ENCODE assay signal across 8 cellular contexts in the genomic region with DNA sequence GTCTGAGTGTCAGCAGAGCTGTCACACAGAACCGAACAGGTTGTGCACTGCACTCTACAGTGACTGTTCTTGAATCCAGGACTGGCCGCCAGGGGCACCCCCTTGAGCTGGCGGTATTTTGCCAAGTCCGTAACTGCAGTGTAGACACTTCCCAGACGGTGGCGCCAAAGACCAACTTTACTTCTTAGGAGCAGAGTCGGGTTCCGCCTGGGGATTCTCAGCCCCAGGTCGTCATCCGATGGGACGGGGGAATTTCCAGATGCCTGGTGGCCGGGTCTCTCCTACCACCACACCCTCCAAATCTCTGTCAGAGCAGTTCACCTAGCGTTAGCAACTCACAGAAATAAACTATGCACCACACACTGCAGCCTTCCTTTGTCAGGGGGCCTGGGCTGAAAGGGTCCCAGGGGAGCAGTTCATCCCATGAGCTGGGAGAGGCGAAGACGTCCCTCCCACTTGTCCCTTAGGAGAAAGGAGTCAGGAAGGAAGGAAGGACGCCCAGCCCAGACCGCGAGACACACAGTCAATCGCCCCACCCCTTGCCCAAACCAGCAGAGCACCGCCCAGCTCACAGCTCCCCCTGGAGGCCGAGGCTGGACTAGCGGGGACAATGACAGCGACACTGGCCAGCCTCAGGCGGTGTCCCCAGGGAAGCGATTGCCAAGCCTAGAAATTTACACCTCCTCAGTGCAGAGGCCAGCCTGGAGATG. TPM values are rescaled to one million over a fixed set of nuclear protein-coding genes. Genes with fewer than 3 reads are reported as not detected.
A peak's percentile ranks its signal among the peaks of the same experiment; 100 is the strongest.
DNase-seq lines count a peak whose midpoint lies in the region; ATAC-seq, FAIRE-seq and TF ChIP-seq lines count a peak whose summit lies in the region.

No MANE protein-coding gene starts in this region.

- H3K79me2 ChIP-seq in GM23338 (replicated peaks; ENCODE audit: insufficient read depth), result no peaks in the 10 kb centered on the region

- no peaks in the 10 kb centered on the region for H3K36me3 Mint-ChIP-seq in GM23338 (ENCODE audit: low read depth)
- H3K36me3 Mint-ChIP-seq in naive thymus-derived CD8-positive, alpha-beta T cell, result no peaks in the 10 kb centered on the region
- H3K36me3 Mint-ChIP-seq in stimulated activated naive B cell treated with anti-CD40 and anti-IgM and Interleukin-4, amounts not matched to agents 10 μg/mL and 1 μg/mL and 100 μg/mL, for 72 hours, result peaks cover 46 to 57% of the 10 kb centered on the region in 2 donors

- H3F3A ChIP-seq in GM23338 (replicated peaks; ENCODE audit: low read depth), result no peaks in the 10 kb centered on the region

- peaks cover 2% of the 10 kb centered on the region; the same call in 1 of the 2 replicates for H3K4me1 ChIP-seq in GM23338 (ENCODE audit: insufficient read depth)

- peaks cover 64% of the 10 kb centered on the region for H3K27me3 Mint-ChIP-seq in GM23338 (ENCODE audit: insufficient read depth, low read depth, poor library complexity)
- H3K27me3 Mint-ChIP-seq in naive thymus-derived CD8-positive, alpha-beta T cell, result no peaks in the 10 kb centered on the region
- H3K27me3 Mint-ChIP-seq in stimulated activated naive B cell treated with anti-CD40 and anti-IgM and Interleukin-4, amounts not matched to agents 10 μg/mL and 1 μg/mL and 100 μg/mL, for 72 hours, result no peaks in the 10 kb centered on the region

- peak overlapping the region; percentile 83 for H3K4me2 ChIP-seq in GM23338

- H3K9me2 ChIP-seq in GM23338 (ENCODE audit: insufficient read depth), result no peaks in the 10 kb centered on the region

- DNase-seq in EH (ENCODE audit: low read depth) (peak; percentile 96), GM23338 (ENCODE audit: low spot score) (peak; percentile 99), Kasumi-1 (lab: John Stamatoyannopoulos, UW) (peak; percentile 93 to 97), RCC 7860 (ENCODE audit: low spot score) (peak; percentile 93), fibroblast of mammary gland (ENCODE audit: low read depth) (peak; percentile 96)
- DNase-seq in activated T-helper 1 cell treated with anti-CD3 and anti-CD28 coated beads, Interleukin-2, amount 50 U/mL, for 16 hours (ENCODE audit: low read depth in 1 of 2, low spot score in 1 of 2), result peak; percentile 93 to 95
- peak; percentile 90 to 98 (median 94) for DNase-seq in naive thymus-derived CD8-positive, alpha-beta T cell
- DNase-seq in stimulated activated naive B cell treated with anti-CD40 and anti-IgM and Interleukin-4, amounts not matched to agents 10 μg/mL and 1 μg/mL and 100 μg/mL, for 72 hours, result peak; percentile 96

- H2AFZ ChIP-seq in GM23338, result peak overlapping the region; percentile 77

- H3K27ac Mint-ChIP-seq in GM23338, result peak overlapping the region; percentile 95
- peak overlapping the region; percentile 84 to 99 (median 97) for H3K27ac Mint-ChIP-seq in naive thymus-derived CD8-positive, alpha-beta T cell
- peak overlapping the region; percentile 98 for H3K27ac Mint-ChIP-seq in stimulated activated naive B cell treated with anti-CD40 and anti-IgM and Interleukin-4, amounts not matched to agents 10 μg/mL and 1 μg/mL and 100 μg/mL, for 72 hours

- H3K4me3 Mint-ChIP-seq in GM23338, result peak overlapping the region; percentile 75
- H3K4me3 Mint-ChIP-seq in naive thymus-derived CD8-positive, alpha-beta T cell, result peak overlapping the region; percentile 86 to 96 (median 92)
- peak overlapping the region; percentile 90 to 94 for H3K4me3 Mint-ChIP-seq in stimulated activated naive B cell treated with anti-CD40 and anti-IgM and Interleukin-4, amounts not matched to agents 10 μg/mL and 1 μg/mL and 100 μg/mL, for 72 hours

- H3K9me3 Mint-ChIP-seq in GM23338, result no peaks in the 10 kb centered on the region; the same call in 2 of the 3 replicates
- no peaks in the 10 kb centered on the region for H3K9me3 Mint-ChIP-seq in naive thymus-derived CD8-positive, alpha-beta T cell
- no peaks in the 10 kb centered on the region for H3K9me3 Mint-ChIP-seq in stimulated activated naive B cell treated with anti-CD40 and anti-IgM and Interleukin-4, amounts not matched to agents 10 μg/mL and 1 μg/mL and 100 μg/mL, for 72 hours

- ATAC-seq in GM23338, result peak; percentile 84
- ATAC-seq in naive thymus-derived CD8-positive, alpha-beta T cell, result peak; percentile 88 to 90
- ATAC-seq in stimulated activated naive B cell treated with anti-CD40 and anti-IgM and Interleukin-4, amounts not matched to agents 10 μg/mL and 1 μg/mL and 100 μg/mL, for 72 hours (replicated peaks), result peak; percentile 70 to 77

- H3K4me1 Mint-ChIP-seq in GM23338, result no peaks in the 10 kb centered on the region; the same call in 1 of the 3 replicates
- peaks cover 22 to 52% (median 46%) of the 10 kb centered on the region in 4 donors for H3K4me1 Mint-ChIP-seq in naive thymus-derived CD8-positive, alpha-beta T cell
- H3K4me1 Mint-ChIP-seq in stimulated activated naive B cell treated with anti-CD40 and anti-IgM and Interleukin-4, amounts not matched to agents 10 μg/mL and 1 μg/mL and 100 μg/mL, for 72 hours, result peaks cover 63 to 85% of the 10 kb centered on the region in 2 donors

- no peaks in the 10 kb centered on the region for H4K20me1 ChIP-seq in GM23338 (replicated peaks; ENCODE audit: insufficient read depth)

- H3K27ac ChIP-seq in GM23338 (ENCODE audit: low read depth), result peak overlapping the region; percentile 78; the same call in 1 of the 2 replicates

- no peaks in the 10 kb centered on the region for H3K36me3 ChIP-seq in GM23338 (ENCODE audit: insufficient read depth)

- peaks cover 60% of the 10 kb centered on the region for H3K27me3 ChIP-seq in GM23338 (ENCODE audit: insufficient read depth)

- peak; percentile 76 to 99 for TF ChIP-seq CTCF in GM23338 (conservative IDR thresholded peaks at IDR 0.05; ENCODE audit: low read depth in 2 of 2)
- peak; percentile 96 for TF ChIP-seq CTCF in fibroblast of mammary gland (conservative IDR thresholded peaks at IDR 0.05; ENCODE audit: control insufficient read depth, insufficient read depth, low read depth, low read length)

- POLR2A ChIA-PET in naive thymus-derived CD8-positive, alpha-beta T cell (lab: Charles Lee), result interaction anchor here (0.7 to 2.2 kb wide), 23 partner anchors 8 to 724 kb away, joined by 3 to 22 read pairs (median 5); a partner anchor contains a TSS

- H3K4me3 ChIP-seq in GM23338 (peak overlapping the region; percentile 58), fibroblast of mammary gland (ENCODE audit: control insufficient read depth, low read depth, low read length) (peak overlapping the region; percentile 64)

- FAIRE-seq in RCC 7860 (lab: Jason Lieb, UNC), result peak; percentile 70

TF ChIP-seq in GM23338, 12 proteins besides CTCF, POLR2A, EP300 and RAD21 (continues in another document):
- TF ChIP-seq JUNB (IDR thresholded peaks at IDR 0.05; ENCODE audit: unreplicated experiment) (no peak), EZH2phosphoT487 (IDR thresholded peaks at IDR 0.05; ENCODE audit: unreplicated experiment) (no peak), CREB1 (CRISPR knock-in tag; IDR thresholded peaks at IDR 0.05; ENCODE audit: low read depth) (peak; percentile 30; the same call in 1 of the 2 replicates), POLR2AphosphoS5 (IDR thresholded peaks at IDR 0.05; ENCODE audit: low read depth) (peak; percentile 52; the same call in 1 of the 2 replicates), ZNF114 (CRISPR knock-in tag; IDR thresholded peaks at IDR 0.05) (no peak)
- TF ChIP-seq, protein P1, sequence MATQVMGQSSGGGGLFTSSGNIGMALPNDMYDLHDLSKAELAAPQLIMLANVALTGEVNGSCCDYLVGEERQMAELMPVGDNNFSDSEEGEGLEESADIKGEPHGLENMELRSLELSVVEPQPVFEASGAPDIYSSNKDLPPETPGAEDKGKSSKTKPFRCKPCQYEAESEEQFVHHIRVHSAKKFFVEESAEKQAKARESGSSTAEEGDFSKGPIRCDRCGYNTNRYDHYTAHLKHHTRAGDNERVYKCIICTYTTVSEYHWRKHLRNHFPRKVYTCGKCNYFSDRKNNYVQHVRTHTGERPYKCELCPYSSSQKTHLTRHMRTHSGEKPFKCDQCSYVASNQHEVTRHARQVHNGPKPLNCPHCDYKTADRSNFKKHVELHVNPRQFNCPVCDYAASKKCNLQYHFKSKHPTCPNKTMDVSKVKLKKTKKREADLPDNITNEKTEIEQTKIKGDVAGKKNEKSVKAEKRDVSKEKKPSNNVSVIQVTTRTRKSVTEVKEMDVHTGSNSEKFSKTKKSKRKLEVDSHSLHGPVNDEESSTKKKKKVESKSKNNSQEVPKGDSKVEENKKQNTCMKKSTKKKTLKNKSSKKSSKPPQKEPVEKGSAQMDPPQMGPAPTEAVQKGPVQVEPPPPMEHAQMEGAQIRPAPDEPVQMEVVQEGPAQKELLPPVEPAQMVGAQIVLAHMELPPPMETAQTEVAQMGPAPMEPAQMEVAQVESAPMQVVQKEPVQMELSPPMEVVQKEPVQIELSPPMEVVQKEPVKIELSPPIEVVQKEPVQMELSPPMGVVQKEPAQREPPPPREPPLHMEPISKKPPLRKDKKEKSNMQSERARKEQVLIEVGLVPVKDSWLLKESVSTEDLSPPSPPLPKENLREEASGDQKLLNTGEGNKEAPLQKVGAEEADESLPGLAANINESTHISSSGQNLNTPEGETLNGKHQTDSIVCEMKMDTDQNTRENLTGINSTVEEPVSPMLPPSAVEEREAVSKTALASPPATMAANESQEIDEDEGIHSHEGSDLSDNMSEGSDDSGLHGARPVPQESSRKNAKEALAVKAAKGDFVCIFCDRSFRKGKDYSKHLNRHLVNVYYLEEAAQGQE (IDR thresholded peaks at IDR 0.05; ENCODE audit: unreplicated experiment), result no peak

RNA-seq across cellular contexts. Expression of a gene that starts 7.4 kb away (rescaled TPM):
- total RNA-seq in GM23338 (2014; rRNA removed; shearing (Covaris generic)), result 7.4 and 22.4 TPM in 2 replicates
- polyA plus RNA-seq in GM23338 (2016; fragmentation: Nextera tagmentation; extraction: Ambion mirVana), result 6.8 and 7.6 TPM in 2 replicates
- total RNA-seq in naive thymus-derived CD8-positive, alpha-beta T cell, result 10 to 100 TPM; 50.1 to 57.2 TPM
- polyA plus RNA-seq in naive thymus-derived CD8-positive, alpha-beta T cell, result 1 to 10 TPM; 1.5 to 3.0 (median 2.3) TPM

RNA-seq across cellular contexts. Expression of a gene that starts 37.9 kb away (rescaled TPM):
- total RNA-seq in GM23338 (2014; rRNA removed; shearing (Covaris generic)), result not detected in 2 replicates
- not detected in 2 replicates for polyA plus RNA-seq in GM23338 (2016; fragmentation: Nextera tagmentation; extraction: Ambion mirVana)
- total RNA-seq in naive thymus-derived CD8-positive, alpha-beta T cell, result not detected
- polyA plus RNA-seq in naive thymus-derived CD8-positive, alpha-beta T cell, result not detected

RNA-seq across cellular contexts. Expression of a gene that starts 40.3 kb away (rescaled TPM):
- 68.7 and 69.4 TPM in 2 replicates for total RNA-seq in GM23338 (2014; rRNA removed; shearing (Covaris generic))
- 19.5 and 20.6 TPM in 2 replicates for polyA plus RNA-seq in GM23338 (2016; fragmentation: Nextera tagmentation; extraction: Ambion mirVana)
- 10 to 100 TPM; 33.3 to 35.1 TPM for total RNA-seq in naive thymus-derived CD8-positive, alpha-beta T cell
- polyA plus RNA-seq in naive thymus-derived CD8-positive, alpha-beta T cell, result 10 to 100 TPM; 74.7 to 89.6 (median 77.5) TPM

RNA-seq across cellular contexts. Expression of a gene that starts 41.1 kb away (rescaled TPM):
- total RNA-seq in GM23338 (2014; rRNA removed; shearing (Covaris generic)), result 64.5 and 81.0 TPM in 2 replicates
- 67.7 and 72.3 TPM in 2 replicates for polyA plus RNA-seq in GM23338 (2016; fragmentation: Nextera tagmentation; extraction: Ambion mirVana)
- 10 to 100 TPM; 67.5 to 67.6 TPM for total RNA-seq in naive thymus-derived CD8-positive, alpha-beta T cell
- 10 to 100 TPM; 37.1 to 61.1 (median 51.9) TPM for polyA plus RNA-seq in naive thymus-derived CD8-positive, alpha-beta T cell

Comparison
In these comparisons a context has a peak if more than half of its experiments do, and no peak if none do; other contexts are left out.
1. Peak in every context shown above with its lines: DNase-seq, ATAC-seq, H3K4me3 ChIP-seq and H3K27ac ChIP-seq.